ENCODE assay signal across 9 cellular contexts in the genomic region with DNA sequence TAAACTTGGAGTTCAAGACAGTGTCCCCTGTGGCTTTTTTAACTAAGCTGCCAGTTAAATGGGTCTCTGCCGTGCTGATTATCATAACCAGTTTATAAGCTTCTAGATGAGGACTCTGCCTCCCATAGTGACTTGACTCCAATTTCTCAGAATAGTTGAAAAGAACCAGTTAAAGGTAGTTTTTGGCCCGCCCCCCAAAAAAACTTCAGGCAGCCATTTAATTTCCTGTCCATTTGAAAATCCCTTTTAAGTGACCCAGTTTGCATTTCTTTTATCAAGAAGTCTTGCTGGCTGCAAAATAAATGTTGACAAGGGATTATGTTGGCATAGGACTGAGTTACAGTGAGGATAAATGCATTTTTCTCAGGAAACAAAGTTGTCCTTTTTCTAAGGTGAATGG. TPM values are rescaled to one million over a fixed set of nuclear protein-coding genes. Genes with fewer than 3 reads are reported as not detected.
DNase-seq lines count a peak whose midpoint lies in the region; ATAC-seq and TF ChIP-seq lines count a peak whose summit lies in the region.
"Had no signal": no experiment of that assay in that cellular context is flagged by ENCODE, and none has a peak within 500 bp of the region (broad histone marks: within the 10 kb centered on the region; RNA-seq: fewer than 3 reads in every experiment).

No MANE protein-coding gene starts in this region.

- peak overlapping the region; percentile 98 for H3K4me3 ChIP-seq in fibroblast of mammary gland (ENCODE audit: control insufficient read depth, low read depth, low read length)
- H3K4me3 ChIP-seq in smooth muscle cell = peak overlapping the region; percentile 90

- H3K9me3 Mint-ChIP-seq in activated naive CD4-positive, alpha-beta T cell treated with anti-CD3 and anti-CD28 coated beads for 36 hours = no peaks in the 10 kb centered on the region
- no peaks in the 10 kb centered on the region for H3K9me3 Mint-ChIP-seq in stimulated activated memory B cell treated with anti-CD40 and anti-IgM and Interleukin-4, amounts not matched to agents 10 μg/mL and 1 μg/mL and 100 μg/mL, for 72 hours

- H3K36me3 Mint-ChIP-seq in activated naive CD4-positive, alpha-beta T cell treated with anti-CD3 and anti-CD28 coated beads for 36 hours (ENCODE audit: low read depth) = peaks cover 55% of the 10 kb centered on the region
- peaks cover 44% of the 10 kb centered on the region for H3K36me3 Mint-ChIP-seq in stimulated activated memory B cell treated with anti-CD40 and anti-IgM and Interleukin-4, amounts not matched to agents 10 μg/mL and 1 μg/mL and 100 μg/mL, for 72 hours

- peak overlapping the region; percentile 99 for H3K4me3 Mint-ChIP-seq in activated naive CD4-positive, alpha-beta T cell treated with anti-CD3 and anti-CD28 coated beads for 36 hours
- H3K4me3 Mint-ChIP-seq in stimulated activated memory B cell treated with anti-CD40 and anti-IgM and Interleukin-4, amounts not matched to agents 10 μg/mL and 1 μg/mL and 100 μg/mL, for 72 hours = no peak overlapping the region

- H2AFZ ChIP-seq in smooth muscle cell (ENCODE audit: low read depth) = no peak overlapping the region

- peaks cover 6% of the 10 kb centered on the region for H3K36me3 ChIP-seq in smooth muscle cell (ENCODE audit: low read depth)

- 82% methylated on average over 2 of the region's 2 CpGs for WGBS in smooth muscle cell (ENCODE audit: low lambda C conversion rate)

- peaks cover 9% of the 10 kb centered on the region for H3F3A ChIP-seq in smooth muscle cell (ENCODE audit: low read depth)

- peaks cover 67% of the 10 kb centered on the region for H3K4me1 Mint-ChIP-seq in activated naive CD4-positive, alpha-beta T cell treated with anti-CD3 and anti-CD28 coated beads for 36 hours (ENCODE audit: low read depth)
- H3K4me1 Mint-ChIP-seq in stimulated activated memory B cell treated with anti-CD40 and anti-IgM and Interleukin-4, amounts not matched to agents 10 μg/mL and 1 μg/mL and 100 μg/mL, for 72 hours = peaks cover 59% of the 10 kb centered on the region

- no peak for ATAC-seq in stimulated activated memory B cell treated with anti-CD40 and anti-IgM and Interleukin-4, amounts not matched to agents 10 μg/mL and 1 μg/mL and 100 μg/mL, for 72 hours

- no peaks in the 10 kb centered on the region for H3K9me3 ChIP-seq in smooth muscle cell (replicated peaks; ENCODE audit: low read depth)

- peaks cover 69% of the 10 kb centered on the region for H4K20me1 ChIP-seq in smooth muscle cell (ENCODE audit: low read depth)

- no peaks in the 10 kb centered on the region for H3K27me3 Mint-ChIP-seq in activated naive CD4-positive, alpha-beta T cell treated with anti-CD3 and anti-CD28 coated beads for 36 hours (ENCODE audit: low read depth)
- no peaks in the 10 kb centered on the region for H3K27me3 Mint-ChIP-seq in stimulated activated memory B cell treated with anti-CD40 and anti-IgM and Interleukin-4, amounts not matched to agents 10 μg/mL and 1 μg/mL and 100 μg/mL, for 72 hours

- DNase-seq in activated naive CD4-positive, alpha-beta T cell treated with anti-CD3 and anti-CD28 coated beads for 36 hours = no peak
- no peak for DNase-seq in activated naive CD4-positive, alpha-beta T cell (lab: John Stamatoyannopoulos, UW)
- DNase-seq in fibroblast of mammary gland (ENCODE audit: low read depth) = no peak
- no peak for DNase-seq in smooth muscle cell (lab: John Stamatoyannopoulos, UW; ENCODE audit: unreplicated experiment)
- no peak for DNase-seq in EL
- DNase-seq in GOT3 (lab: John Stamatoyannopoulos, UW) = no peak

- H3K27ac ChIP-seq in VCaP (peak overlapping the region; percentile 90), smooth muscle cell (ENCODE audit: low read depth) (peak overlapping the region; percentile 19)
- H3K27ac ChIP-seq: RWPE1 had no signal

- intact Hi-C loops in activated naive CD4-positive, alpha-beta T cell treated with anti-CD3 and anti-CD28 coated beads for 36 hours (cut with micrococcal nuclease) = loop anchor here (5.0 kb wide), 3 partner anchors 166 to 519 kb away; partner anchors contain the start of gene TTL

- no peaks in the 10 kb centered on the region for H3K27me3 ChIP-seq in smooth muscle cell (ENCODE audit: low read depth)

- peaks cover 68% of the 10 kb centered on the region for H3K79me2 ChIP-seq in smooth muscle cell (ENCODE audit: low read depth)

- peak overlapping the region; percentile 89 for H3K27ac Mint-ChIP-seq in activated naive CD4-positive, alpha-beta T cell treated with anti-CD3 and anti-CD28 coated beads for 36 hours
- H3K27ac Mint-ChIP-seq in stimulated activated memory B cell treated with anti-CD40 and anti-IgM and Interleukin-4, amounts not matched to agents 10 μg/mL and 1 μg/mL and 100 μg/mL, for 72 hours = no peak overlapping the region

- peak overlapping the region; percentile 7 for H3K9ac ChIP-seq in smooth muscle cell (ENCODE audit: low read depth)

- CTCF ChIA-PET in activated naive CD4-positive, alpha-beta T cell treated with anti-CD3 and anti-CD28 coated beads for 36 hours (lab: Charles Lee) = interaction anchor here (1.0 to 9.3 kb wide), 5 partner anchors 13 to 78 kb away, joined by 3 to 152 read pairs (median 9); no protein-coding TSS in a partner anchor

- TF ChIP-seq CTCF in VCaP (conservative IDR thresholded peaks at IDR 0.05) (no peak), fibroblast of mammary gland (conservative IDR thresholded peaks at IDR 0.05; ENCODE audit: control insufficient read depth, insufficient read depth, low read depth, low read length) (no peak), smooth muscle cell (IDR thresholded peaks at IDR 0.05; ENCODE audit: borderline replicate concordance, insufficient read depth, poor library complexity, severe bottlenecking) (no peak)

- H3K4me2 ChIP-seq in smooth muscle cell = peak overlapping the region; percentile 92

- H3K4me1 ChIP-seq in smooth muscle cell (ENCODE audit: low read depth) = peaks cover 29% of the 10 kb centered on the region

RNA-seq across cellular contexts. Expression of gene SLC20A1, which starts 2.3 kb away (rescaled TPM):
- total RNA-seq in activated naive CD4-positive, alpha-beta T cell treated with anti-CD3 and anti-CD28 coated beads for 36 hours = 10 to 100 TPM; 73.1 to 73.5 TPM
- 96.0 and 106 TPM in 2 replicates for total RNA-seq in smooth muscle cell
- 77.2 and 93.4 TPM in 2 replicates for polyA plus RNA-seq in smooth muscle cell
